8 cellular contexts compared by ENCODE assay signal in the genomic region with DNA sequence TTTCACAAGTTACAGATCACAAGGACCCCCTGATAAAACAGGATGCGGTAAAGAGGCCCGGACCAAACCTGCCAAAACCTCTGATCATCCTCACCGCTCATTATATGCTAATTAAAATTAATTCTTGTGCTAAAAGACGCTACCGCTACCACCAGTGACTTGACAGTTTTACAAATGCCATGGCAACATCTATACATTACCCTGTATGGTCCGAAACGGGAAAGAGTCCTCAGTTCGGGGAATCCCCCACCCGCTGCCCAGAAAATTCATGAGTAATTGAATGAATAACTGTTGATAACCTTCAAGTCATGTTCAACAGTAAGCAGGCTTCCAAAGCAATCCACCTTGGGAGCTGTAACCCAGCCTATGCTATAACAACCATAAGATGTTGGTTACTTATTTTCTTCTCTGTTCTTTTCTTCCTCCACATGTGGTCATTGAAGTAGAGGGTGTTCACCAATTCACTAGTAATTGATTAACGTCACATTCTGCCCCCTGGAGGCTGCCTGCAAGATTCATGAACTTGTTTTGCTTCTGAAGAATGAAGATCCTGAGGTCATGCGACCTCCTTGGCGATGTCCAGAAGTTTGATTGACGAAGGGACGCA. TPM values are rescaled to one million over a fixed set of nuclear protein-coding genes. Genes with fewer than 3 reads are reported as not detected.
DNase-seq lines count a peak whose midpoint lies in the region; ATAC-seq lines count a peak whose summit lies in the region.

No MANE protein-coding gene starts in this region.

- peak overlapping the region; percentile 90 for H3K27ac Mint-ChIP-seq in activated T-helper 2 cell treated with anti-CD3 and anti-CD28 coated beads, Interferon-gamma antibody, Interleukin-2, Interleukin-4, amounts not matched to agents 10 μg/mL and 5 μg/mL and 100 μg/mL, durations not matched to agents 14 hours and 24 hours and 36 hours

- peak; percentile 55 for ATAC-seq in HG02981 (IDR thresholded peaks at IDR 0.05; ENCODE audit: unreplicated experiment)
- ATAC-seq in GM18870 (IDR thresholded peaks at IDR 0.05; ENCODE audit: unreplicated experiment), result no peak

- H3K4me1 Mint-ChIP-seq in activated T-helper 2 cell treated with anti-CD3 and anti-CD28 coated beads, Interferon-gamma antibody, Interleukin-2, Interleukin-4, amounts not matched to agents 10 μg/mL and 5 μg/mL and 100 μg/mL, durations not matched to agents 14 hours and 24 hours and 36 hours (ENCODE audit: low read depth), result peaks cover 50% of the 10 kb centered on the region

- no peaks in the 10 kb centered on the region for H3K27me3 Mint-ChIP-seq in activated T-helper 2 cell treated with anti-CD3 and anti-CD28 coated beads, Interferon-gamma antibody, Interleukin-2, Interleukin-4, amounts not matched to agents 10 μg/mL and 5 μg/mL and 100 μg/mL, durations not matched to agents 14 hours and 24 hours and 36 hours (ENCODE audit: low read depth)

- H3K9me3 Mint-ChIP-seq in activated T-helper 2 cell treated with anti-CD3 and anti-CD28 coated beads, Interferon-gamma antibody, Interleukin-2, Interleukin-4, amounts not matched to agents 10 μg/mL and 5 μg/mL and 100 μg/mL, durations not matched to agents 14 hours and 24 hours and 36 hours, result no peaks in the 10 kb centered on the region

- H3K4me3 Mint-ChIP-seq in activated T-helper 2 cell treated with anti-CD3 and anti-CD28 coated beads, Interferon-gamma antibody, Interleukin-2, Interleukin-4, amounts not matched to agents 10 μg/mL and 5 μg/mL and 100 μg/mL, durations not matched to agents 14 hours and 24 hours and 36 hours (ENCODE audit: low read depth), result peak overlapping the region; percentile 41

- no peaks in the 10 kb centered on the region for H3K36me3 Mint-ChIP-seq in activated T-helper 2 cell treated with anti-CD3 and anti-CD28 coated beads, Interferon-gamma antibody, Interleukin-2, Interleukin-4, amounts not matched to agents 10 μg/mL and 5 μg/mL and 100 μg/mL, durations not matched to agents 14 hours and 24 hours and 36 hours (ENCODE audit: low read depth)

- intact Hi-C loops in activated T-helper 2 cell treated with anti-CD3 and anti-CD28 coated beads, Interferon-gamma antibody, Interleukin-2, Interleukin-4, amounts not matched to agents 10 μg/mL and 5 μg/mL and 100 μg/mL, durations not matched to agents 14 hours and 24 hours and 36 hours (cut with micrococcal nuclease), result loop anchor here (1.0 to 5.0 kb wide), 5 partner anchors 27 to 247 kb away; partner anchors contain the start of genes APOBEC3C and APOBEC3G

- DNase-seq in EH (ENCODE audit: low read depth) (peak; percentile 53), RPMI8226 (peak; percentile 65), germinal center (ENCODE audit: low spot score) (peak; percentile 34), NCI-H1930 (lab: John Stamatoyannopoulos, UW) (no peak)
- peak; percentile 58 for DNase-seq in activated T-helper 2 cell treated with anti-CD3 and anti-CD28 coated beads, Interferon-gamma antibody, Interleukin-2, Interleukin-4, amounts not matched to agents 10 μg/mL and 5 μg/mL and 100 μg/mL, durations not matched to agents 14 hours and 24 hours and 36 hours (ENCODE audit: low spot score)
- peak; percentile 77 for DNase-seq in stimulated activated CD4-positive, alpha-beta T cell treated with anti-CD3 and anti-CD28 coated beads, Interleukin-1b, Interleukin-23, amount 100 ng/mL, for 48 hours

RNA-seq across cellular contexts. Expression of gene APOBEC3H, which starts 20.6 kb away (rescaled TPM):
- total RNA-seq in activated T-helper 2 cell treated with anti-CD3 and anti-CD28 coated beads, Interferon-gamma antibody, Interleukin-2, Interleukin-4, amounts not matched to agents 10 μg/mL and 5 μg/mL and 100 μg/mL, durations not matched to agents 14 hours and 24 hours and 36 hours, result 7.3 and 8.3 TPM in 2 replicates

RNA-seq across cellular contexts. Expression of gene CBX7, which starts 34.8 kb away (rescaled TPM):
- 11.6 and 11.8 TPM in 2 replicates for total RNA-seq in activated T-helper 2 cell treated with anti-CD3 and anti-CD28 coated beads, Interferon-gamma antibody, Interleukin-2, Interleukin-4, amounts not matched to agents 10 μg/mL and 5 μg/mL and 100 μg/mL, durations not matched to agents 14 hours and 24 hours and 36 hours

RNA-seq across cellular contexts. Expression of gene APOBEC3G, which starts 40.6 kb away (rescaled TPM):
- total RNA-seq in activated T-helper 2 cell treated with anti-CD3 and anti-CD28 coated beads, Interferon-gamma antibody, Interleukin-2, Interleukin-4, amounts not matched to agents 10 μg/mL and 5 μg/mL and 100 μg/mL, durations not matched to agents 14 hours and 24 hours and 36 hours, result 61.4 and 63.7 TPM in 2 replicates

Comparison
In these comparisons a context has a peak if more than half of its experiments do, and no peak if none do; other contexts are left out.
1. DNase-seq: peak in EH (single experiment), RPMI8226 (single experiment), activated T-helper 2 cell treated with anti-CD3 and anti-CD28 coated beads, Interferon-gamma antibody, Interleukin-2, Interleukin-4, amounts not matched to agents 10 μg/mL and 5 μg/mL and 100 μg/mL, durations not matched to agents 14 hours and 24 hours and 36 hours (single experiment), germinal center (single experiment) and stimulated activated CD4-positive, alpha-beta T cell treated with anti-CD3 and anti-CD28 coated beads, Interleukin-1b, Interleukin-23, amount 100 ng/mL, for 48 hours (single experiment); none in NCI-H1930 (0 of 2).